ENCODE assay signal across 15 cellular contexts in the genomic region with DNA sequence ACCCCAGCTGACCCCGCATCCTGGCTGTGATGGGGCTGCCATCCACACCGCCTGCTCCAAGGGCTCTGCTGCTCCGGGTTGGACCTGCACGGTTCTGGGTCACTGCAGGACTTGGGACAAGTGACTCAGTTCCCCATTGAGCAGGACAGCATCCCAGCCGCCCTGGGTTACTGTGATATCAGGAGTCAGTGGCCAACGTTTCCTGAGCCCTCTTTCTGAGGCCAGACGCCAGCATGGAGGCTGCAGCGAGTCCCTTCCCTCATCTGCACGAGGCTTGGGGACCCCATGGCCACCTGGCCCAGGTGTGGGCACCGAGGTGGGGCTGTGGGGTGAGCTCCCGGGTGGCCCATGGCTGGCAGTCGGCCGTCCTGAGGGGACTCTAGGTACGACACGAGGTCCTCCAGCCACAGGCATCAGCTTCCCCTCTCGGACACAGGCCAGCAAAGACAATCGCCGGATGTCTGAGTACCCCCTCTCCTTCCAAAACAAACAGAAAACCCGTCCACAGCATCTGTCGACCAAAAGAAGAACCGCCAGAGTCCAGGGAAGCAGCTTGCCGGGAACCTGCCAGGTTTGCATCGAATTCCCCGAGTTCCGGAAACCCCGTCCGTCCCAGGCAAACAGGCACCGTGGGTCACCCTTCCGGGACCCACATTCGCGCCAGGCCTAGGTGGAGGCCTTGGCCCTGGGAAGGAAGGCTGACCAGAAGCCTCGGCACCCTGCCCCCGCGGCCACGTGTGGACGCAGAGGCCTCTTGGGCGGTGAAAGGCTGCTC.
DNase-seq lines count a peak whose midpoint lies in the region; ATAC-seq and TF ChIP-seq lines count a peak whose summit lies in the region.
"Had no signal": no experiment of that assay in that cellular context is flagged by ENCODE, and none has a peak within 500 bp of the region (broad histone marks: within the 10 kb centered on the region; RNA-seq: fewer than 3 reads in every experiment).

No MANE protein-coding gene starts in this region.

- intact Hi-C loops in Right ventricle myocardium superior (cut with DNase I) (no loop called here), vagina (cut with DNase I) (no loop called here)

- peak overlapping the region; percentile 47 for H3K14ac ChIP-seq in neuronal stem cell (ENCODE audit: low read length)

- H2AK5ac ChIP-seq in neuronal stem cell (ENCODE audit: low read depth, low read length), result peak overlapping the region; percentile 97

- H3K4me1 ChIP-seq in neuronal stem cell (ENCODE audit: control insufficient read depth in 2 of 2, insufficient read depth in 1 of 2, low read depth in 1 of 2, low read length in 2 of 2) (peaks cover 0 to 2% of the 10 kb centered on the region in 2 donors), vagina (peaks cover 17% of the 10 kb centered on the region)
- H3K4me1 ChIP-seq: HAP-1 had no signal

- H3K27ac Mint-ChIP-seq in activated naive CD8-positive, alpha-beta T cell, result peak overlapping the region; percentile 50
- H3K27ac Mint-ChIP-seq in activated naive CD8-positive, alpha-beta T cell treated with anti-CD3 and anti-CD28 coated beads, Interleukin-2, amount 50 U/mL, for 24 hours, result no peak overlapping the region
- H3K27ac Mint-ChIP-seq: activated naive CD4-positive, alpha-beta T cell treated with anti-CD3 and anti-CD28 coated beads, Interleukin-2, amount 10 ng/mL, durations not matched to agents 7 days and 5 days had no signal

- peak overlapping the region; percentile 18 for H2AFZ ChIP-seq in neuronal stem cell (ENCODE audit: low read length)

- H3K9me3 ChIP-seq in neuronal stem cell (replicated peaks in 1 of 2; ENCODE audit: control insufficient read depth in 2 of 2, insufficient read depth in 1 of 2, low read depth in 1 of 2, low read length in 2 of 2), result no peaks in the 10 kb centered on the region
- no peaks in the 10 kb centered on the region for H3K9me3 ChIP-seq in vagina
- H3K9me3 ChIP-seq: colonic mucosa, HAP-1, tibial nerve had no signal

- H3K27ac ChIP-seq in neuronal stem cell (replicated peaks; ENCODE audit: low read length) (no peak overlapping the region), vagina (no peak overlapping the region)
- H3K27ac ChIP-seq: colonic mucosa, tibial nerve had no signal

- DNase-seq in activated naive CD8-positive, alpha-beta T cell treated with anti-CD3 and anti-CD28 coated beads, Interleukin-2, amount 50 U/mL, for 24 hours, result no peak
- DNase-seq in Right ventricle myocardium superior (peak; percentile 71), neuronal stem cell (ENCODE audit: low spot score) (no peak), vagina (ENCODE audit: extremely low spot score in 2 of 2) (no peak)
- DNase-seq in stimulated activated CD4-positive, alpha-beta T cell treated with anti-CD3 and anti-CD28 coated beads, Interleukin-4, amount 100 ng/mL, for 4 hours, result no peak
- DNase-seq: DMS79 treated with DMSO at 0.1 percent for 48 hours, NCI-H2081 had no signal

- H3K27me3 Mint-ChIP-seq in activated naive CD8-positive, alpha-beta T cell, result no peaks in the 10 kb centered on the region
- H3K27me3 Mint-ChIP-seq in activated naive CD8-positive, alpha-beta T cell treated with anti-CD3 and anti-CD28 coated beads, Interleukin-2, amount 50 U/mL, for 24 hours, result peaks cover 4% of the 10 kb centered on the region

- H2BK12ac ChIP-seq in neuronal stem cell (ENCODE audit: low read length), result peak overlapping the region; percentile 73

- no peaks in the 10 kb centered on the region for H3K36me3 ChIP-seq in neuronal stem cell (replicated peaks in 1 of 2; ENCODE audit: control insufficient read depth in 2 of 2, insufficient read depth in 2 of 2, low read length in 2 of 2)
- no peaks in the 10 kb centered on the region for H3K36me3 ChIP-seq in vagina
- H3K36me3 ChIP-seq: colonic mucosa, HAP-1, tibial nerve had no signal

- H4K8ac ChIP-seq in neuronal stem cell (ENCODE audit: low read depth, low read length), result no peak overlapping the region

- H4K91ac ChIP-seq in neuronal stem cell (ENCODE audit: low read depth, low read length, poor library complexity), result no peak overlapping the region

- no peak overlapping the region for H3K9ac ChIP-seq in neuronal stem cell (ENCODE audit: low read depth, low read length, poor library complexity)

- no peak overlapping the region for H2BK5ac ChIP-seq in neuronal stem cell (ENCODE audit: low read length)

- peaks cover 2% of the 10 kb centered on the region for H3K79me1 ChIP-seq in neuronal stem cell (ENCODE audit: low read depth, low read length)

- H3K4me1 Mint-ChIP-seq in activated naive CD8-positive, alpha-beta T cell (ENCODE audit: low read depth), result peaks cover 21% of the 10 kb centered on the region
- H3K4me1 Mint-ChIP-seq in activated naive CD8-positive, alpha-beta T cell treated with anti-CD3 and anti-CD28 coated beads, Interleukin-2, amount 50 U/mL, for 24 hours, result peaks cover 17% of the 10 kb centered on the region

- TF ChIP-seq POLR2A in vagina (IDR thresholded peaks at IDR 0.05), result no peak

- no CpG with 5 or more reads among the region's 37 CpGs for WGBS in neuronal stem cell (ENCODE audit: extremely low coverage in 2 of 2, insufficient read length in 2 of 2, insufficient replicate concordance in 1 of 2), 2 donors

- no peaks in the 10 kb centered on the region for H3K36me3 Mint-ChIP-seq in activated naive CD8-positive, alpha-beta T cell
- no peaks in the 10 kb centered on the region for H3K36me3 Mint-ChIP-seq in activated naive CD8-positive, alpha-beta T cell treated with anti-CD3 and anti-CD28 coated beads, Interleukin-2, amount 50 U/mL, for 24 hours (ENCODE audit: low read depth)
- H3K36me3 Mint-ChIP-seq: activated naive CD4-positive, alpha-beta T cell treated with anti-CD3 and anti-CD28 coated beads, Interleukin-2, amount 10 ng/mL, durations not matched to agents 7 days and 5 days had no signal

- H3K4me3 ChIP-seq in neuronal stem cell (ENCODE audit: low read length in 2 of 2), result no peak overlapping the region
- peak overlapping the region; percentile 6 to 23 for H3K4me3 ChIP-seq in vagina
- H3K4me3 ChIP-seq: colonic mucosa, GM12878, HAP-1 had no signal

- H3K4me2 ChIP-seq in neuronal stem cell (ENCODE audit: insufficient read depth, low read length, poor library complexity, severe bottlenecking), result no peak overlapping the region

- peak overlapping the region; percentile 80 for H3K18ac ChIP-seq in neuronal stem cell (ENCODE audit: low read length)

- H3K4ac ChIP-seq in neuronal stem cell (ENCODE audit: low read length), result no peak overlapping the region

- H3K9me3 Mint-ChIP-seq in activated naive CD8-positive, alpha-beta T cell (ENCODE audit: low read depth), result no peaks in the 10 kb centered on the region
- no peaks in the 10 kb centered on the region for H3K9me3 Mint-ChIP-seq in activated naive CD8-positive, alpha-beta T cell treated with anti-CD3 and anti-CD28 coated beads, Interleukin-2, amount 50 U/mL, for 24 hours
- H3K9me3 Mint-ChIP-seq: activated naive CD4-positive, alpha-beta T cell treated with anti-CD3 and anti-CD28 coated beads, Interleukin-2, amount 10 ng/mL, durations not matched to agents 7 days and 5 days had no signal

- H3K27me3 ChIP-seq in neuronal stem cell (ENCODE audit: control insufficient read depth in 3 of 3, insufficient read depth in 3 of 3, low read depth in 1 of 3, low read length in 3 of 3), result peaks cover 0 to 25% (median 3%) of the 10 kb centered on the region in 3 experiments
- H3K27me3 ChIP-seq in vagina, result no peaks in the 10 kb centered on the region
- H3K27me3 ChIP-seq: colonic mucosa had no signal

- peak overlapping the region; percentile 55 for H3K23ac ChIP-seq in neuronal stem cell (ENCODE audit: low read depth, low read length, poor library complexity)

- no peak for TF ChIP-seq CTCF in vagina (IDR thresholded peaks at IDR 0.05)

- no peak for ATAC-seq in activated naive CD8-positive, alpha-beta T cell treated with anti-CD3 and anti-CD28 coated beads, Interleukin-2, amount 50 U/mL, for 24 hours
- peak; percentile 74 for ATAC-seq in Right ventricle myocardium superior (ENCODE audit: poor library complexity)
- no peak for ATAC-seq in GM19455 (IDR thresholded peaks at IDR 0.05; ENCODE audit: unreplicated experiment)
- ATAC-seq in GM21717 (IDR thresholded peaks at IDR 0.05; ENCODE audit: unreplicated experiment), result no peak

- no peak overlapping the region for H2BK15ac ChIP-seq in neuronal stem cell (ENCODE audit: low read length)

- no peak overlapping the region for H2BK120ac ChIP-seq in neuronal stem cell (ENCODE audit: low read depth, low read length)

- H3K4me3 Mint-ChIP-seq in activated naive CD8-positive, alpha-beta T cell, result no peak overlapping the region
- H3K4me3 Mint-ChIP-seq in activated naive CD8-positive, alpha-beta T cell treated with anti-CD3 and anti-CD28 coated beads, Interleukin-2, amount 50 U/mL, for 24 hours, result no peak overlapping the region

Comparison
In these comparisons a context has a peak if more than half of its experiments do, and no peak if none do; other contexts are left out.
1. H3K4me3 ChIP-seq: peak in vagina (2 of 2); none in neuronal stem cell (0 of 2).